Comparison of ENCODE assay signal across 2 cellular contexts in genomic region chr4:169164669-169165415, GRCh38.
TF ChIP-seq lines count a peak whose summit lies in the region.

No MANE protein-coding gene starts in this region.

TF ChIP-seq in GM23338, 12 proteins besides CTCF, POLR2A, EP300 and RAD21 (continued from another document):
- TF ChIP-seq, protein P1, sequence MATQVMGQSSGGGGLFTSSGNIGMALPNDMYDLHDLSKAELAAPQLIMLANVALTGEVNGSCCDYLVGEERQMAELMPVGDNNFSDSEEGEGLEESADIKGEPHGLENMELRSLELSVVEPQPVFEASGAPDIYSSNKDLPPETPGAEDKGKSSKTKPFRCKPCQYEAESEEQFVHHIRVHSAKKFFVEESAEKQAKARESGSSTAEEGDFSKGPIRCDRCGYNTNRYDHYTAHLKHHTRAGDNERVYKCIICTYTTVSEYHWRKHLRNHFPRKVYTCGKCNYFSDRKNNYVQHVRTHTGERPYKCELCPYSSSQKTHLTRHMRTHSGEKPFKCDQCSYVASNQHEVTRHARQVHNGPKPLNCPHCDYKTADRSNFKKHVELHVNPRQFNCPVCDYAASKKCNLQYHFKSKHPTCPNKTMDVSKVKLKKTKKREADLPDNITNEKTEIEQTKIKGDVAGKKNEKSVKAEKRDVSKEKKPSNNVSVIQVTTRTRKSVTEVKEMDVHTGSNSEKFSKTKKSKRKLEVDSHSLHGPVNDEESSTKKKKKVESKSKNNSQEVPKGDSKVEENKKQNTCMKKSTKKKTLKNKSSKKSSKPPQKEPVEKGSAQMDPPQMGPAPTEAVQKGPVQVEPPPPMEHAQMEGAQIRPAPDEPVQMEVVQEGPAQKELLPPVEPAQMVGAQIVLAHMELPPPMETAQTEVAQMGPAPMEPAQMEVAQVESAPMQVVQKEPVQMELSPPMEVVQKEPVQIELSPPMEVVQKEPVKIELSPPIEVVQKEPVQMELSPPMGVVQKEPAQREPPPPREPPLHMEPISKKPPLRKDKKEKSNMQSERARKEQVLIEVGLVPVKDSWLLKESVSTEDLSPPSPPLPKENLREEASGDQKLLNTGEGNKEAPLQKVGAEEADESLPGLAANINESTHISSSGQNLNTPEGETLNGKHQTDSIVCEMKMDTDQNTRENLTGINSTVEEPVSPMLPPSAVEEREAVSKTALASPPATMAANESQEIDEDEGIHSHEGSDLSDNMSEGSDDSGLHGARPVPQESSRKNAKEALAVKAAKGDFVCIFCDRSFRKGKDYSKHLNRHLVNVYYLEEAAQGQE (IDR thresholded peaks at IDR 0.05; ENCODE audit: unreplicated experiment), result no peak
- TF ChIP-seq, protein P2, sequence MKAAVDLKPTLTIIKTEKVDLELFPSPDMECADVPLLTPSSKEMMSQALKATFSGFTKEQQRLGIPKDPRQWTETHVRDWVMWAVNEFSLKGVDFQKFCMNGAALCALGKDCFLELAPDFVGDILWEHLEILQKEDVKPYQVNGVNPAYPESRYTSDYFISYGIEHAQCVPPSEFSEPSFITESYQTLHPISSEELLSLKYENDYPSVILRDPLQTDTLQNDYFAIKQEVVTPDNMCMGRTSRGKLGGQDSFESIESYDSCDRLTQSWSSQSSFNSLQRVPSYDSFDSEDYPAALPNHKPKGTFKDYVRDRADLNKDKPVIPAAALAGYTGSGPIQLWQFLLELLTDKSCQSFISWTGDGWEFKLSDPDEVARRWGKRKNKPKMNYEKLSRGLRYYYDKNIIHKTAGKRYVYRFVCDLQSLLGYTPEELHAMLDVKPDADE (IDR thresholded peaks at IDR 0.05), result no peak
- TF ChIP-seq, protein P3, sequence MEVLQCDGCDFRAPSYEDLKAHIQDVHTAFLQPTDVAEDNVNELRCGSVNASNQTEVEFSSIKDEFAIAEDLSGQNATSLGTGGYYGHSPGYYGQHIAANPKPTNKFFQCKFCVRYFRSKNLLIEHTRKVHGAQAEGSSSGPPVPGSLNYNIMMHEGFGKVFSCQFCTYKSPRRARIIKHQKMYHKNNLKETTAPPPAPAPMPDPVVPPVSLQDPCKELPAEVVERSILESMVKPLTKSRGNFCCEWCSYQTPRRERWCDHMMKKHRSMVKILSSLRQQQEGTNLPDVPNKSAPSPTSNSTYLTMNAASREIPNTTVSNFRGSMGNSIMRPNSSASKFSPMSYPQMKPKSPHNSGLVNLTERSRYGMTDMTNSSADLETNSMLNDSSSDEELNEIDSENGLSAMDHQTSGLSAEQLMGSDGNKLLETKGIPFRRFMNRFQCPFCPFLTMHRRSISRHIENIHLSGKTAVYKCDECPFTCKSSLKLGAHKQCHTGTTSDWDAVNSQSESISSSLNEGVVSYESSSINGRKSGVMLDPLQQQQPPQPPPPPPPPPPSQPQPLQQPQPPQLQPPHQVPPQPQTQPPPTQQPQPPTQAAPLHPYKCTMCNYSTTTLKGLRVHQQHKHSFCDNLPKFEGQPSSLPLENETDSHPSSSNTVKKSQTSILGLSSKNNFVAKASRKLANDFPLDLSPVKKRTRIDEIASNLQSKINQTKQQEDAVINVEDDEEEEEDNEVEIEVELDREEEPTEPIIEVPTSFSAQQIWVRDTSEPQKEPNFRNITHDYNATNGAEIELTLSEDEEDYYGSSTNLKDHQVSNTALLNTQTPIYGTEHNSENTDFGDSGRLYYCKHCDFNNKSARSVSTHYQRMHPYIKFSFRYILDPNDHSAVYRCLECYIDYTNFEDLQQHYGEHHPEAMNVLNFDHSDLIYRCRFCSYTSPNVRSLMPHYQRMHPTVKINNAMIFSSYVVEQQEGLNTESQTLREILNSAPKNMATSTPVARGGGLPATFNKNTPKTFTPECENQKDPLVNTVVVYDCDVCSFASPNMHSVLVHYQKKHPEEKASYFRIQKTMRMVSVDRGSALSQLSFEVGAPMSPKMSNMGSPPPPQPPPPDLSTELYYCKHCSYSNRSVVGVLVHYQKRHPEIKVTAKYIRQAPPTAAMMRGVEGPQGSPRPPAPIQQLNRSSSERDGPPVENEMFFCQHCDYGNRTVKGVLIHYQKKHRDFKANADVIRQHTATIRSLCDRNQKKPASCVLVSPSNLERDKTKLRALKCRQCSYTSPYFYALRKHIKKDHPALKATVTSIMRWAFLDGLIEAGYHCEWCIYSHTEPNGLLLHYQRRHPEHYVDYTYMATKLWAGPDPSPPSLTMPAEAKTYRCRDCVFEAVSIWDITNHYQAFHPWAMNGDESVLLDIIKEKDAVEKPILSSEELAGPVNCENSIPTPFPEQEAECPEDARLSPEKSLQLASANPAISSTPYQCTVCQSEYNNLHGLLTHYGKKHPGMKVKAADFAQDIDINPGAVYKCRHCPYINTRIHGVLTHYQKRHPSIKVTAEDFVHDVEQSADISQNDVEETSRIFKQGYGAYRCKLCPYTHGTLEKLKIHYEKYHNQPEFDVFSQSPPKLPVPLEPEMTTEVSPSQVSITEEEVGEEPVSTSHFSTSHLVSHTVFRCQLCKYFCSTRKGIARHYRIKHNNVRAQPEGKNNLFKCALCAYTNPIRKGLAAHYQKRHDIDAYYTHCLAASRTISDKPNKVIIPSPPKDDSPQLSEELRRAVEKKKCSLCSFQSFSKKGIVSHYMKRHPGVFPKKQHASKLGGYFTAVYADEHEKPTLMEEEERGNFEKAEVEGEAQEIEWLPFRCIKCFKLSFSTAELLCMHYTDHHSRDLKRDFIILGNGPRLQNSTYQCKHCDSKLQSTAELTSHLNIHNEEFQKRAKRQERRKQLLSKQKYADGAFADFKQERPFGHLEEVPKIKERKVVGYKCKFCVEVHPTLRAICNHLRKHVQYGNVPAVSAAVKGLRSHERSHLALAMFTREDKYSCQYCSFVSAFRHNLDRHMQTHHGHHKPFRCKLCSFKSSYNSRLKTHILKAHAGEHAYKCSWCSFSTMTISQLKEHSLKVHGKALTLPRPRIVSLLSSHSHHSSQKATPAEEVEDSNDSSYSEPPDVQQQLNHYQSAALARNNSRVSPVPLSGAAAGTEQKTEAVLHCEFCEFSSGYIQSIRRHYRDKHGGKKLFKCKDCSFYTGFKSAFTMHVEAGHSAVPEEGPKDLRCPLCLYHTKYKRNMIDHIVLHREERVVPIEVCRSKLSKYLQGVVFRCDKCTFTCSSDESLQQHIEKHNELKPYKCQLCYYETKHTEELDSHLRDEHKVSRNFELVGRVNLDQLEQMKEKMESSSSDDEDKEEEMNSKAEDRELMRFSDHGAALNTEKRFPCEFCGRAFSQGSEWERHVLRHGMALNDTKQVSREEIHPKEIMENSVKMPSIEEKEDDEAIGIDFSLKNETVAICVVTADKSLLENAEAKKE (CRISPR knock-in tag; IDR thresholded peaks at IDR 0.05), result no peak
- no peak for TF ChIP-seq STAT1 (IDR thresholded peaks at IDR 0.05; ENCODE audit: unreplicated experiment)
- no peak for TF ChIP-seq JUNB (IDR thresholded peaks at IDR 0.05; ENCODE audit: unreplicated experiment)

TF ChIP-seq in WTC11, 78 proteins besides CTCF, POLR2A, EP300 and RAD21 (continued from another document):
- TF ChIP-seq, protein P4, sequence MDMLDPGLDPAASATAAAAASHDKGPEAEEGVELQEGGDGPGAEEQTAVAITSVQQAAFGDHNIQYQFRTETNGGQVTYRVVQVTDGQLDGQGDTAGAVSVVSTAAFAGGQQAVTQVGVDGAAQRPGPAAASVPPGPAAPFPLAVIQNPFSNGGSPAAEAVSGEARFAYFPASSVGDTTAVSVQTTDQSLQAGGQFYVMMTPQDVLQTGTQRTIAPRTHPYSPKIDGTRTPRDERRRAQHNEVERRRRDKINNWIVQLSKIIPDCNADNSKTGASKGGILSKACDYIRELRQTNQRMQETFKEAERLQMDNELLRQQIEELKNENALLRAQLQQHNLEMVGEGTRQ (CRISPR knock-in tag; IDR thresholded peaks at IDR 0.05), result no peak
- no peak for TF ChIP-seq TEAD4 (CRISPR knock-in tag; IDR thresholded peaks at IDR 0.05)
- no peak for TF ChIP-seq AR (CRISPR knock-in tag; IDR thresholded peaks at IDR 0.05)
- TF ChIP-seq ZNF263 (CRISPR knock-in tag; IDR thresholded peaks at IDR 0.05; ENCODE audit: low read depth), result no peak
- no peak for TF ChIP-seq IRF2 (CRISPR knock-in tag; IDR thresholded peaks at IDR 0.05; ENCODE audit: borderline replicate concordance, low read depth)
- TF ChIP-seq, protein P5, sequence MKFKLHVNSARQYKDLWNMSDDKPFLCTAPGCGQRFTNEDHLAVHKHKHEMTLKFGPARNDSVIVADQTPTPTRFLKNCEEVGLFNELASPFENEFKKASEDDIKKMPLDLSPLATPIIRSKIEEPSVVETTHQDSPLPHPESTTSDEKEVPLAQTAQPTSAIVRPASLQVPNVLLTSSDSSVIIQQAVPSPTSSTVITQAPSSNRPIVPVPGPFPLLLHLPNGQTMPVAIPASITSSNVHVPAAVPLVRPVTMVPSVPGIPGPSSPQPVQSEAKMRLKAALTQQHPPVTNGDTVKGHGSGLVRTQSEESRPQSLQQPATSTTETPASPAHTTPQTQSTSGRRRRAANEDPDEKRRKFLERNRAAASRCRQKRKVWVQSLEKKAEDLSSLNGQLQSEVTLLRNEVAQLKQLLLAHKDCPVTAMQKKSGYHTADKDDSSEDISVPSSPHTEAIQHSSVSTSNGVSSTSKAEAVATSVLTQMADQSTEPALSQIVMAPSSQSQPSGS (CRISPR knock-in tag; IDR thresholded peaks at IDR 0.05; ENCODE audit: borderline replicate concordance, low read depth), result no peak
- TF ChIP-seq ESRRA (CRISPR knock-in tag; IDR thresholded peaks at IDR 0.05; ENCODE audit: borderline replicate concordance), result no peak
- no peak for TF ChIP-seq NFYB (CRISPR knock-in tag; conservative IDR thresholded peaks at IDR 0.05; ENCODE audit: low read depth)
- no peak for TF ChIP-seq ZNF416 (CRISPR knock-in tag; IDR thresholded peaks at IDR 0.05)
- TF ChIP-seq ELF4 (CRISPR knock-in tag; IDR thresholded peaks at IDR 0.05; ENCODE audit: low read depth), result no peak
- TF ChIP-seq, protein P6, sequence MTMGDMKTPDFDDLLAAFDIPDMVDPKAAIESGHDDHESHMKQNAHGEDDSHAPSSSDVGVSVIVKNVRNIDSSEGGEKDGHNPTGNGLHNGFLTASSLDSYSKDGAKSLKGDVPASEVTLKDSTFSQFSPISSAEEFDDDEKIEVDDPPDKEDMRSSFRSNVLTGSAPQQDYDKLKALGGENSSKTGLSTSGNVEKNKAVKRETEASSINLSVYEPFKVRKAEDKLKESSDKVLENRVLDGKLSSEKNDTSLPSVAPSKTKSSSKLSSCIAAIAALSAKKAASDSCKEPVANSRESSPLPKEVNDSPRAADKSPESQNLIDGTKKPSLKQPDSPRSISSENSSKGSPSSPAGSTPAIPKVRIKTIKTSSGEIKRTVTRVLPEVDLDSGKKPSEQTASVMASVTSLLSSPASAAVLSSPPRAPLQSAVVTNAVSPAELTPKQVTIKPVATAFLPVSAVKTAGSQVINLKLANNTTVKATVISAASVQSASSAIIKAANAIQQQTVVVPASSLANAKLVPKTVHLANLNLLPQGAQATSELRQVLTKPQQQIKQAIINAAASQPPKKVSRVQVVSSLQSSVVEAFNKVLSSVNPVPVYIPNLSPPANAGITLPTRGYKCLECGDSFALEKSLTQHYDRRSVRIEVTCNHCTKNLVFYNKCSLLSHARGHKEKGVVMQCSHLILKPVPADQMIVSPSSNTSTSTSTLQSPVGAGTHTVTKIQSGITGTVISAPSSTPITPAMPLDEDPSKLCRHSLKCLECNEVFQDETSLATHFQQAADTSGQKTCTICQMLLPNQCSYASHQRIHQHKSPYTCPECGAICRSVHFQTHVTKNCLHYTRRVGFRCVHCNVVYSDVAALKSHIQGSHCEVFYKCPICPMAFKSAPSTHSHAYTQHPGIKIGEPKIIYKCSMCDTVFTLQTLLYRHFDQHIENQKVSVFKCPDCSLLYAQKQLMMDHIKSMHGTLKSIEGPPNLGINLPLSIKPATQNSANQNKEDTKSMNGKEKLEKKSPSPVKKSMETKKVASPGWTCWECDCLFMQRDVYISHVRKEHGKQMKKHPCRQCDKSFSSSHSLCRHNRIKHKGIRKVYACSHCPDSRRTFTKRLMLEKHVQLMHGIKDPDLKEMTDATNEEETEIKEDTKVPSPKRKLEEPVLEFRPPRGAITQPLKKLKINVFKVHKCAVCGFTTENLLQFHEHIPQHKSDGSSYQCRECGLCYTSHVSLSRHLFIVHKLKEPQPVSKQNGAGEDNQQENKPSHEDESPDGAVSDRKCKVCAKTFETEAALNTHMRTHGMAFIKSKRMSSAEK (CRISPR knock-in tag; IDR thresholded peaks at IDR 0.05; ENCODE audit: borderline replicate concordance), result no peak
- no peak for TF ChIP-seq CBFB (CRISPR knock-in tag; IDR thresholded peaks at IDR 0.05; ENCODE audit: low read depth)
- no peak for TF ChIP-seq JAZF1 (CRISPR knock-in tag; IDR thresholded peaks at IDR 0.05)
- no peak for TF ChIP-seq ZNF396 (CRISPR knock-in tag; IDR thresholded peaks at IDR 0.05; ENCODE audit: borderline replicate concordance)
- TF ChIP-seq HMGXB4 (CRISPR knock-in tag; IDR thresholded peaks at IDR 0.05), result no peak
